23 cellular contexts compared by ENCODE assay signal in the genomic region with DNA sequence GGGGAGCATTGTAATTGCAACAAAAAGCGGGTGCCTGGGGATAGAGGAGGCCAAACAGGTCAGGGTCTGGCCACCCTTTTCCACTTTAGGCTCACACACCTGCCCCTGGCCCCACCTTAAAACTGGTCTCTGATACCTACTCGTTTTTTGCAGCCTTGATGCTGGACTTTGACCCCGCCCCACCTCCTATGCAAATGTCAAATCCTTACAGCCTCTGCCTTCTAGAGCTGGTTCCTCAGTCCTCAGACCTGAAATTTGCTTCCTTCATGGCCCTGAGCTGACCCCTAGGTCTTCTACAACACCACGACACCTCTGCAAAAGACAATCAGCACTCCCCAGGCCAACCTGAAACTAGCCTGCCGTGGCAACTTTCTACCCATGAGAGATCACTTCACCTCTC. TPM values are rescaled to one million over a fixed set of nuclear protein-coding genes. Genes with fewer than 3 reads are reported as not detected.
A peak's percentile ranks its signal among the peaks of the same experiment; 100 is the strongest.
DNase-seq lines count a peak whose midpoint lies in the region; ATAC-seq, FAIRE-seq and TF ChIP-seq lines count a peak whose summit lies in the region.
"Had no signal": no experiment of that assay in that cellular context is flagged by ENCODE, and none has a peak within 500 bp of the region (broad histone marks: within the 10 kb centered on the region; RNA-seq: fewer than 3 reads in every experiment).

No MANE protein-coding gene starts in this region.

- no peak overlapping the region for H3K9ac ChIP-seq in GM12878 (ENCODE audit: control insufficient read depth, insufficient read depth, low read length)
- H3K9ac ChIP-seq: BLaER1, GM23248 had no signal

- CTCF ChIA-PET in GM12878 (lab: Yijun Ruan, JAX) = interaction anchor here (1.3 to 1.6 kb wide), 3 partner anchors 10 to 404 kb away, joined by 3 to 4 read pairs (median 3); a partner anchor contains a TSS

- no peak overlapping the region for H3K4me3 ChIP-seq in GM12878
- H3K4me3 ChIP-seq: BLaER1, GM23248 had no signal

- no peaks in the 10 kb centered on the region for H3K36me3 Mint-ChIP-seq in nephron progenitor cell (ENCODE audit: low read depth)

- H3K4me3 Mint-ChIP-seq in nephron progenitor cell = no peak overlapping the region
- H3K4me3 Mint-ChIP-seq: CD8-positive, alpha-beta memory T cell had no signal

- no peaks in the 10 kb centered on the region for H3K79me2 ChIP-seq in GM12878 (ENCODE audit: control insufficient read depth, insufficient read depth, low read length)

- peak overlapping the region; percentile 69 for H3K27ac Mint-ChIP-seq in nephron progenitor cell
- H3K27ac Mint-ChIP-seq: CD8-positive, alpha-beta memory T cell had no signal

- DNase-seq in HT-29 (ENCODE audit: low spot score) (peak; percentile 68), GM12878 (ENCODE audit: low read depth, low spot score) (no peak), nephron progenitor cell (no peak), activated T-cell treated with anti-CD3 and anti-CD28 coated beads for 4 hours (no peak), kidney tubule cell (ENCODE audit: low spot score) (no peak), frontal cortex (ENCODE audit: low spot score in 2 of 2) (no peak), sciatic nerve (ENCODE audit: low spot score) (no peak)
- DNase-seq: 8988T; CD8-positive, alpha-beta memory T cell; DMS79; GM23248; KG1; MM.1S; NCI-H1105 treated with DMSO at 0.1 percent for 48 hours; NCI-H187; NCI-H446 treated with DMSO at 0.1 percent for 48 hours; SHP77 had no signal

- H3K4me1 Mint-ChIP-seq in nephron progenitor cell = peaks cover 13% of the 10 kb centered on the region
- H3K4me1 Mint-ChIP-seq: CD8-positive, alpha-beta memory T cell had no signal

- BruUV-seq in GM12878 (replicated peaks; lab: Mats Ljungman, UMichigan) = no TSS peak

- in situ Hi-C loops in GM12878 (cut with MboI) = no loop called here

- H2AFZ ChIP-seq in GM12878 (ENCODE audit: control insufficient read depth, low read depth, low read length) = no peak overlapping the region
- H2AFZ ChIP-seq: GM23248 had no signal

- TF ChIP-seq CTCF in 22Rv1 (IDR thresholded peaks at IDR 0.05) = no peak
- TF ChIP-seq CTCF in GM12878 (IDR thresholded peaks at IDR 0.05 in 2 of 3, conservative IDR thresholded peaks at IDR 0.05 in 1 of 3; ENCODE audit: control insufficient read depth in 2 of 3, extremely low read depth in 1 of 3, insufficient read depth in 1 of 3, low read depth in 3 of 3, low read length in 3 of 3) = no peak
- no peak for TF ChIP-seq CTCF in nephron progenitor cell (IDR thresholded peaks at IDR 0.05)

- POLR2A ChIA-PET in GM12878 (lab: Charles Lee) = no interaction called here

- no peak for TF ChIP-seq RAD21 in GM12878 (IDR thresholded peaks at IDR 0.05; ENCODE audit: insufficient read depth, low read depth, low read length)

- intact Hi-C loops in GM12878 (cut with micrococcal nuclease; ENCODE audit: unreplicated experiment) = no loop called here
- intact Hi-C loops in sciatic nerve (cut with DNase I) = no loop called here

- H3K27ac ChIP-seq in 22Rv1 (peak overlapping the region; percentile 50), GM12878 (ENCODE audit: control insufficient read depth, insufficient read depth) (no peak overlapping the region)
- H3K27ac ChIP-seq: BLaER1, GM23248 had no signal

- FAIRE-seq in GM12878 (lab: Jason Lieb, UNC) (no peak), frontal cortex (lab: Jason Lieb, UNC) (no peak)
- FAIRE-seq: GM12891, RCC 7860 had no signal

- SMC1A ChIA-PET in GM12878 (lab: Charles Lee; ENCODE audit: uncharacterized antibody, unreplicated experiment) = interaction anchor here (1.3 kb wide), 1 partner anchor 83 kb away, joined by 3 read pairs; no protein-coding TSS in a partner anchor

- no peaks in the 10 kb centered on the region for H3K4me1 ChIP-seq in GM12878 (ENCODE audit: control insufficient read depth, insufficient read depth, low read length)
- H3K4me1 ChIP-seq: BLaER1 had no signal

- ATAC-seq in GM12878 (peak; percentile 65), sciatic nerve (no peak)
- ATAC-seq: SK-N-SH treated with all-trans-retinoic acid at 6 μM for 48 hours had no signal

- no peaks in the 10 kb centered on the region for H3K27me3 ChIP-seq in GM12878 (replicated peaks in 1 of 2; ENCODE audit: control insufficient read depth in 2 of 2, insufficient read depth in 2 of 2, low read length in 1 of 2)
- H3K27me3 ChIP-seq: BLaER1 had no signal

- TF ChIP-seq POLR2A in GM12878 (IDR thresholded peaks at IDR 0.05; ENCODE audit: low read depth, low read length) = no peak

- RAD21 ChIA-PET in GM12878 (lab: Charles Lee; ENCODE audit: unreplicated experiment) = no interaction called here

- H3K9me3 ChIP-seq in GM12878 (replicated peaks; ENCODE audit: control insufficient read depth, insufficient read depth, low read length) = no peaks in the 10 kb centered on the region
- H3K9me3 ChIP-seq: BLaER1 had no signal

- H3K9me3 Mint-ChIP-seq in nephron progenitor cell = peaks cover 22% of the 10 kb centered on the region

- WGBS in GM12878 (ENCODE audit: insufficient coverage, insufficient replicate concordance, low lambda C conversion rate, missing lambda C conversion rate) = 12% methylated on average over 5 of the region's 5 CpGs

- H3K4me2 ChIP-seq in GM12878 (ENCODE audit: control insufficient read depth, insufficient read depth) = no peak overlapping the region
- H3K4me2 ChIP-seq: BLaER1 had no signal

- TF ChIP-seq EP300 in GM12878 (IDR thresholded peaks at IDR 0.05; ENCODE audit: borderline replicate concordance in 1 of 2, control insufficient read depth in 1 of 2, low read depth in 2 of 2, low read length in 2 of 2) = no peak

- H4K20me1 ChIP-seq in GM12878 (ENCODE audit: control insufficient read depth, insufficient read depth) = no peaks in the 10 kb centered on the region
- H4K20me1 ChIP-seq: BLaER1 had no signal

- H3K36me3 ChIP-seq in GM12878 (ENCODE audit: control insufficient read depth in 2 of 2, insufficient read depth in 2 of 2, low read length in 1 of 2) = no peaks in the 10 kb centered on the region
- H3K36me3 ChIP-seq: BLaER1 had no signal

- peaks cover 21% of the 10 kb centered on the region for H3K27me3 Mint-ChIP-seq in nephron progenitor cell (ENCODE audit: low read depth, poor library complexity)

TF ChIP-seq in GM12878, 131 proteins besides CTCF, POLR2A, EP300 and RAD21 (continues in another document):
- TF ChIP-seq JUND (IDR thresholded peaks at IDR 0.05; ENCODE audit: low read depth, low read length) = no peak
- TF ChIP-seq, protein P1, sequence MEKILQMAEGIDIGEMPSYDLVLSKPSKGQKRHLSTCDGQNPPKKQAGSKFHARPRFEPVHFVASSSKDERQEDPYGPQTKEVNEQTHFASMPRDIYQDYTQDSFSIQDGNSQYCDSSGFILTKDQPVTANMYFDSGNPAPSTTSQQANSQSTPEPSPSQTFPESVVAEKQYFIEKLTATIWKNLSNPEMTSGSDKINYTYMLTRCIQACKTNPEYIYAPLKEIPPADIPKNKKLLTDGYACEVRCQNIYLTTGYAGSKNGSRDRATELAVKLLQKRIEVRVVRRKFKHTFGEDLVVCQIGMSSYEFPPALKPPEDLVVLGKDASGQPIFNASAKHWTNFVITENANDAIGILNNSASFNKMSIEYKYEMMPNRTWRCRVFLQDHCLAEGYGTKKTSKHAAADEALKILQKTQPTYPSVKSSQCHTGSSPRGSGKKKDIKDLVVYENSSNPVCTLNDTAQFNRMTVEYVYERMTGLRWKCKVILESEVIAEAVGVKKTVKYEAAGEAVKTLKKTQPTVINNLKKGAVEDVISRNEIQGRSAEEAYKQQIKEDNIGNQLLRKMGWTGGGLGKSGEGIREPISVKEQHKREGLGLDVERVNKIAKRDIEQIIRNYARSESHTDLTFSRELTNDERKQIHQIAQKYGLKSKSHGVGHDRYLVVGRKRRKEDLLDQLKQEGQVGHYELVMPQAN (conservative IDR thresholded peaks at IDR 0.05) = no peak
- TF ChIP-seq, protein P2, sequence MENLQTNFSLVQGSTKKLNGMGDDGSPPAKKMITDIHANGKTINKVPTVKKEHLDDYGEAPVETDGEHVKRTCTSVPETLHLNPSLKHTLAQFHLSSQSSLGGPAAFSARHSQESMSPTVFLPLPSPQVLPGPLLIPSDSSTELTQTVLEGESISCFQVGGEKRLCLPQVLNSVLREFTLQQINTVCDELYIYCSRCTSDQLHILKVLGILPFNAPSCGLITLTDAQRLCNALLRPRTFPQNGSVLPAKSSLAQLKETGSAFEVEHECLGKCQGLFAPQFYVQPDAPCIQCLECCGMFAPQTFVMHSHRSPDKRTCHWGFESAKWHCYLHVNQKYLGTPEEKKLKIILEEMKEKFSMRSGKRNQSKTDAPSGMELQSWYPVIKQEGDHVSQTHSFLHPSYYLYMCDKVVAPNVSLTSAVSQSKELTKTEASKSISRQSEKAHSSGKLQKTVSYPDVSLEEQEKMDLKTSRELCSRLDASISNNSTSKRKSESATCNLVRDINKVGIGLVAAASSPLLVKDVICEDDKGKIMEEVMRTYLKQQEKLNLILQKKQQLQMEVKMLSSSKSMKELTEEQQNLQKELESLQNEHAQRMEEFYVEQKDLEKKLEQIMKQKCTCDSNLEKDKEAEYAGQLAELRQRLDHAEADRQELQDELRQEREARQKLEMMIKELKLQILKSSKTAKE (IDR thresholded peaks at IDR 0.05; ENCODE audit: low read depth, poor library complexity, severe bottlenecking) = no peak

RNA-seq across cellular contexts. Expression of a gene that starts 37.7 kb away (rescaled TPM):
- not detected in 2 replicates for total RNA-seq in HT-29 (2014; rRNA removed; shearing (Covaris generic))
- total RNA-seq in GM12878 (2013; cell fraction: nucleolus; rRNA removed) = not detected in 2 replicates
- not detected in 2 replicates for total RNA-seq in GM12878 (2014; rRNA removed)
- total RNA-seq in GM12878 (2014; rRNA removed; fragmentation: Illumina TruSeq; extraction: Trizol) = not detected in 2 replicates
- not detected in 2 replicates for total RNA-seq in GM12878 (2021)
- polyA plus RNA-seq in GM12878 (2011; ENCODE audit: low read depth) = not detected
- not detected in 2 replicates for polyA plus RNA-seq in GM12878 (2011; rRNA removed)
- polyA plus RNA-seq in GM12878 (2011; cell fraction: cytosol; rRNA removed) = not detected in 2 replicates
- polyA plus RNA-seq in GM12878 (2011; cell fraction: nucleus; rRNA removed) = not detected in 2 replicates
- not detected in 2 replicates for polyA plus RNA-seq in GM12878 (2012)
- not detected in 2 replicates for polyA plus RNA-seq in GM12878 (2014; fragmentation: Illumina TruSeq; extraction: Trizol)
- not detected for polyA plus RNA-seq in GM12878 (2014; fragmentation: Nextera tagmentation; extraction: Ambion mirVana)
- polyA plus RNA-seq in GM12878 (2014; rRNA removed) = not detected in 2 replicates
- not detected for polyA plus RNA-seq in GM12878 (2016; fragmentation: Nextera tagmentation; extraction: Ambion mirVana)
- polyA minus RNA-seq in GM12878 (2011; rRNA and poly(A)+ RNA removed) = not detected in 2 replicates
- polyA minus RNA-seq in GM12878 (2011; cell fraction: cytosol; rRNA and poly(A)+ RNA removed) = not detected in 2 replicates
- polyA minus RNA-seq in GM12878 (2011; cell fraction: nucleus; rRNA and poly(A)+ RNA removed) = not detected in 2 replicates
- total RNA-seq in frontal cortex = not detected
- total RNA-seq in sciatic nerve = not detected
- total RNA-seq: CD8-positive, alpha-beta memory T cell; G401; GM23248 had no signal
- polyA plus RNA-seq: CD8-positive, alpha-beta memory T cell; GM23248 had no signal
